ENCODE assay signal across 2 cellular contexts in genomic region chr10:22463255-22463654, GRCh38.
TF ChIP-seq lines count a peak whose summit lies in the region.

No MANE protein-coding gene starts in this region.

TF ChIP-seq in HepG2, 621 proteins besides CTCF, POLR2A, EP300 and RAD21 (continued from another document):
- TF ChIP-seq FOXP4 (CRISPR knock-in tag; IDR thresholded peaks at IDR 0.05) = no peak

TF ChIP-seq in GM23338, 12 proteins besides CTCF, POLR2A, EP300 and RAD21:
- no peak for TF ChIP-seq ZNF462 (CRISPR knock-in tag; IDR thresholded peaks at IDR 0.05)
- no peak for TF ChIP-seq ETS1 (IDR thresholded peaks at IDR 0.05)
- TF ChIP-seq REST (IDR thresholded peaks at IDR 0.05; ENCODE audit: unreplicated experiment) = no peak
- TF ChIP-seq NANOG (IDR thresholded peaks at IDR 0.05; ENCODE audit: borderline replicate concordance) = no peak
- TF ChIP-seq EZH2 (IDR thresholded peaks at IDR 0.05; ENCODE audit: low read depth, unreplicated experiment) = no peak
- no peak for TF ChIP-seq JUNB (IDR thresholded peaks at IDR 0.05; ENCODE audit: unreplicated experiment)
- no peak for TF ChIP-seq ZNF114 (CRISPR knock-in tag; IDR thresholded peaks at IDR 0.05)
